18 cellular contexts compared by ENCODE assay signal in the genomic region with DNA sequence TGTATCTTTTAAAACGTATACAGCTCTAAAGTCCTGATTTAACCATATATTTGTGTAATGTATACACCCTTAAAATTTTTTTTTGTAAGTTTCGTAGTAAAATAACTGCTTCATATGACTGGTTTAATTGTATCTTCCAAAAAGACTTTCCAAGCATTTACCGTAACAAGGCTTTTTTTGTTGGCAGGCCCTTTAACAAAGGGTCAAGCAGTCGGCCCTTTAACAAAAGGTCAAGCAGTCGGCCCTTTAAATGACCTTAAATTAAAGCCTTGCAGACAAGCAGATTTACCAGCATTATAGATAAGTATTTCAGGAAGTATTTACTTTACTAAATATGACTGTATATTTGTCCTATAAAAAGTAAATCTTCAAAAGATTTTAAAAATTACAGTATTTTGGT. TPM values are rescaled to one million over a fixed set of nuclear protein-coding genes. Genes with fewer than 3 reads are reported as not detected.
DNase-seq lines count a peak whose midpoint lies in the region; FAIRE-seq and TF ChIP-seq lines count a peak whose summit lies in the region.
"Had no signal": no experiment of that assay in that cellular context is flagged by ENCODE, and none has a peak within 500 bp of the region (broad histone marks: within the 10 kb centered on the region; RNA-seq: fewer than 3 reads in every experiment).

No MANE protein-coding gene starts in this region.

- H3K4me3 ChIP-seq in HUES6 (ENCODE audit: low read depth, low read length) (no peak overlapping the region), H1 (ENCODE audit: extremely low read depth in 1 of 4, insufficient read depth in 2 of 4, low read depth in 3 of 4, low read length in 4 of 4) (no peak overlapping the region), neural progenitor cell (no peak overlapping the region), PC-9 (no peak overlapping the region)
- H3K4me3 ChIP-seq: GM23248 had no signal

- H3K4ac ChIP-seq in H1 (replicated peaks; ENCODE audit: insufficient read length, low read depth, low read length) = no peak overlapping the region

- no peak overlapping the region for H2BK15ac ChIP-seq in H1 (ENCODE audit: low read length)

- H3K36me3 ChIP-seq in HUES6 (ENCODE audit: control insufficient read depth, insufficient read depth, low read length) = peaks cover 3% of the 10 kb centered on the region; the same call in 1 of the 2 replicates
- H3K36me3 ChIP-seq in H1 (ENCODE audit: control insufficient read depth in 2 of 4, insufficient read depth in 4 of 4, low read length in 3 of 4) = no peaks in the 10 kb centered on the region
- no peaks in the 10 kb centered on the region for H3K36me3 ChIP-seq in neural progenitor cell
- H3K36me3 ChIP-seq in PC-9 (ENCODE audit: low read depth) = peaks cover 32% of the 10 kb centered on the region

- peaks cover 0 to 2% of the 10 kb centered on the region in 2 experiments for H4K20me1 ChIP-seq in H1 (replicated peaks in 1 of 2; ENCODE audit: control insufficient read depth in 1 of 2, insufficient read depth in 2 of 2, low read length in 2 of 2)
- peaks cover 50% of the 10 kb centered on the region for H4K20me1 ChIP-seq in neural progenitor cell (ENCODE audit: low read depth)
- H4K20me1 ChIP-seq in PC-9 (ENCODE audit: insufficient read depth) = peaks cover 3% of the 10 kb centered on the region; the same call in 1 of the 2 replicates

- no peak overlapping the region for H2BK120ac ChIP-seq in H1 (replicated peaks; ENCODE audit: low read depth, low read length)

- no peaks in the 10 kb centered on the region for H3K9me3 Mint-ChIP-seq in neural progenitor cell
- H3K9me3 Mint-ChIP-seq: CD14-positive monocyte; CD8-positive, alpha-beta T cell; H9; IgD-negative memory B cell had no signal

- no peak overlapping the region for H2BK5ac ChIP-seq in H1 (ENCODE audit: low read depth, low read length)

- TF ChIP-seq CTCF in H1 (IDR thresholded peaks at IDR 0.05; ENCODE audit: control extremely low read depth in 1 of 3, insufficient read depth in 1 of 3, low read depth in 1 of 3, low read length in 3 of 3) (no peak), neural progenitor cell (IDR thresholded peaks at IDR 0.05) (no peak), PC-9 (conservative IDR thresholded peaks at IDR 0.05) (no peak)

- no peaks in the 10 kb centered on the region for H3K9me2 ChIP-seq in PC-9 (ENCODE audit: insufficient read depth)

- TF ChIP-seq POLR2A in H1 (IDR thresholded peaks at IDR 0.05; ENCODE audit: control extremely low read depth in 1 of 2, low read depth in 2 of 2, low read length in 2 of 2) = no peak

- intact Hi-C loops in PC-9 (cut with micrococcal nuclease; ENCODE audit: unreplicated experiment) = no loop called here

- H3K9me3 ChIP-seq in HUES6 (ENCODE audit: control insufficient read depth, insufficient read depth, low read depth, low read length) = no peaks in the 10 kb centered on the region
- no peaks in the 10 kb centered on the region for H3K9me3 ChIP-seq in H1 (ENCODE audit: insufficient read depth in 2 of 2, low read depth in 1 of 2, low read length in 1 of 2)
- H3K9me3 ChIP-seq in neural progenitor cell (ENCODE audit: low read depth) = no peaks in the 10 kb centered on the region
- no peaks in the 10 kb centered on the region; the same call in 1 of the 2 replicates for H3K9me3 ChIP-seq in PC-9 (ENCODE audit: insufficient read depth, low read depth)
- H3K9me3 ChIP-seq: Caco-2 had no signal

- H4K8ac ChIP-seq in H1 (ENCODE audit: extremely low read depth, insufficient read depth, low read length) = no peak overlapping the region

- CTCF ChIA-PET in H1 (lab: Charles Lee; ENCODE audit: partially characterized antibody) (interaction anchor here (1.0 kb wide), 1 partner anchor 59 kb away, joined by 4 read pairs; no protein-coding TSS in a partner anchor), PC-9 (lab: Charles Lee) (no interaction called here)

- no peak overlapping the region for H3K56ac ChIP-seq in H1 (replicated peaks; ENCODE audit: insufficient read length, low read depth, low read length)

- H2AFZ ChIP-seq in H1 (ENCODE audit: low read length) (no peak overlapping the region), neural progenitor cell (replicated peaks) (no peak overlapping the region), PC-9 (no peak overlapping the region)
- H2AFZ ChIP-seq: GM23248 had no signal

- H3K14ac ChIP-seq in H1 (ENCODE audit: insufficient read length) = no peak overlapping the region

- POLR2A ChIA-PET in H1 (lab: Charles Lee; ENCODE audit: partially characterized antibody) (interaction anchor here (1.1 to 1.2 kb wide), 2 partner anchors 162 to 185 kb away, joined by 3 to 4 read pairs; no protein-coding TSS in a partner anchor), PC-9 (lab: Charles Lee; ENCODE audit: unreplicated experiment) (no interaction called here)

- no peak overlapping the region for H3K27ac Mint-ChIP-seq in neural progenitor cell
- H3K27ac Mint-ChIP-seq: CD8-positive, alpha-beta T cell; H9 had no signal

- no peak overlapping the region for H3K4me3 Mint-ChIP-seq in neural progenitor cell
- H3K4me3 Mint-ChIP-seq: CD14-positive monocyte; CD8-positive, alpha-beta T cell; H9; IgD-negative memory B cell had no signal

- no peaks in the 10 kb centered on the region for H3K23me2 ChIP-seq in H1 (ENCODE audit: low read depth, low read length)

- H3K27ac ChIP-seq in HUES6 (ENCODE audit: low read depth, low read length) = 0 out of 2 replicates have a peak overlapping the region, but pooled peaks have one; percentile 42
- H3K27ac ChIP-seq in H1 (ENCODE audit: low read depth, low read length) = no peak overlapping the region
- H3K27ac ChIP-seq in neural progenitor cell = no peak overlapping the region
- H3K27ac ChIP-seq in PC-9 = no peak overlapping the region
- H3K27ac ChIP-seq: GM23248, KMS-11 had no signal

- no peak overlapping the region for H3K23ac ChIP-seq in H1 (ENCODE audit: insufficient read length)

- H2BK12ac ChIP-seq in H1 (ENCODE audit: low read depth, low read length) = no peak overlapping the region

- no peaks in the 10 kb centered on the region for H3K27me3 Mint-ChIP-seq in neural progenitor cell (ENCODE audit: insufficient read depth, low read depth)
- H3K27me3 Mint-ChIP-seq: IgD-negative memory B cell had no signal

- H3K79me2 ChIP-seq in H1 (ENCODE audit: control insufficient read depth in 1 of 2, insufficient read depth in 2 of 2, low read length in 2 of 2) (peaks cover 0 to 56% of the 10 kb centered on the region in 2 experiments; a peak in 2 of 4 replicates), neural progenitor cell (ENCODE audit: low read depth) (peaks cover 97% of the 10 kb centered on the region), PC-9 (ENCODE audit: low read depth) (peaks cover 93% of the 10 kb centered on the region)

- H3K36me3 Mint-ChIP-seq in neural progenitor cell = peaks cover 6% of the 10 kb centered on the region
- H3K36me3 Mint-ChIP-seq: IgD-negative memory B cell had no signal

- H3K9ac ChIP-seq in HUES6 (ENCODE audit: low read length) (no peak overlapping the region), H1 (replicated peaks in 1 of 4; ENCODE audit: extremely low read depth in 1 of 4, low read depth in 3 of 4, low read length in 3 of 4) (no peak overlapping the region), neural progenitor cell (no peak overlapping the region)
- H3K9ac ChIP-seq: GM23248, KMS-11 had no signal

- H3K27me3 ChIP-seq in HUES6 (ENCODE audit: control insufficient read depth, insufficient read depth, low read length) (no peaks in the 10 kb centered on the region), H1 (replicated peaks in 1 of 4; ENCODE audit: control insufficient read depth in 3 of 4, extremely low read depth in 1 of 4, insufficient read depth in 3 of 4, low read length in 3 of 4) (no peaks in the 10 kb centered on the region), neural progenitor cell (no peaks in the 10 kb centered on the region), PC-9 (ENCODE audit: insufficient read depth, low read depth) (no peaks in the 10 kb centered on the region)

- H3K4me1 ChIP-seq in HUES6 (ENCODE audit: control insufficient read depth, insufficient read depth, low read length) (peaks cover 32% of the 10 kb centered on the region), H1 (replicated peaks in 1 of 4; ENCODE audit: control insufficient read depth in 3 of 4, insufficient read depth in 4 of 4, low read length in 3 of 4) (peaks cover 0 to 10% (median 0%) of the 10 kb centered on the region in 4 experiments; a peak in 2 of 7 replicates), neural progenitor cell (peaks cover 13% of the 10 kb centered on the region), PC-9 (replicated peaks; ENCODE audit: insufficient read depth) (0 out of 2 replicates have a peak, but pooled peaks cover 11% of the 10 kb centered on the region)

- BruUV-seq in PC-9 (replicated peaks; lab: Mats Ljungman, UMichigan) = no TSS peak

- no peaks in the 10 kb centered on the region; the same call in 1 of the 2 replicates for H3K79me1 ChIP-seq in H1 (ENCODE audit: low read depth, low read length)

- 56% methylated on average over 5 of the region's 5 CpGs; no CpG with 5 or more reads in 1 of the 2 experiments for WGBS in H1 (ENCODE audit: extremely low coverage in 1 of 2, insufficient coverage in 1 of 2, insufficient read length in 1 of 2, insufficient replicate concordance in 2 of 2, low coverage in 1 of 2, low lambda C conversion rate in 2 of 2, missing lambda C conversion rate in 1 of 2), 2 experiments

- DNase-seq in GM18507 (ENCODE audit: extremely low spot score, insufficient read length, low read depth) = no peak
- no peak for DNase-seq in H1 (ENCODE audit: low read depth in 1 of 2, low spot score in 2 of 2)
- peak; percentile 78 for DNase-seq in neural progenitor cell (ENCODE audit: low spot score)
- DNase-seq in NCI-H510A (lab: John Stamatoyannopoulos, UW) = no peak
- no peak for DNase-seq in PC-9
- DNase-seq in NCI-H1048 (lab: John Stamatoyannopoulos, UW) = no peak
- DNase-seq: Caco-2; CD8-positive, alpha-beta T cell; DND-41; GDM1; GM23248; H9 had no signal

- TF ChIP-seq RAD21 in H1 (IDR thresholded peaks at IDR 0.05 in 1 of 2, conservative IDR thresholded peaks at IDR 0.05 in 1 of 2; ENCODE audit: low read depth in 2 of 2, low read length in 2 of 2) = no peak

- H4K91ac ChIP-seq in H1 (replicated peaks; ENCODE audit: insufficient read length, low read length) = no peak overlapping the region

- FAIRE-seq in GM18507 (lab: Jason Lieb, UNC) (peak; percentile 51), H1 (lab: Jason Lieb, UNC) (peak; percentile 75)
- FAIRE-seq: GM12892, HTR-8/SVneo had no signal

- no peak overlapping the region for H2AK5ac ChIP-seq in H1 (ENCODE audit: low read depth, low read length)

- peaks cover 24% of the 10 kb centered on the region for H3K4me1 Mint-ChIP-seq in neural progenitor cell

- no peak overlapping the region for H4K5ac ChIP-seq in H1 (ENCODE audit: insufficient read length, low read depth, low read length)

- H2BK20ac ChIP-seq in H1 (ENCODE audit: low read length) = no peak overlapping the region

- H3F3A ChIP-seq in neural progenitor cell (ENCODE audit: low read depth) = peaks cover 9% of the 10 kb centered on the region
- H3F3A ChIP-seq in PC-9 (ENCODE audit: insufficient read depth, low read depth) = peaks cover 34% of the 10 kb centered on the region

- TF ChIP-seq EP300 in H1 (IDR thresholded peaks at IDR 0.05; ENCODE audit: borderline replicate concordance in 1 of 2, low read depth in 2 of 2, low read length in 2 of 2) = no peak

- no peak overlapping the region for H3K18ac ChIP-seq in H1 (ENCODE audit: extremely low read depth, low read length)

- H3K4me2 ChIP-seq in H1 (ENCODE audit: insufficient read depth in 1 of 2, low read depth in 2 of 2, low read length in 2 of 2) = no peak overlapping the region; a peak in 1 of 4 replicates
- H3K4me2 ChIP-seq in neural progenitor cell = peak overlapping the region; percentile 50
- no peak overlapping the region for H3K4me2 ChIP-seq in PC-9
- H3K4me2 ChIP-seq: KMS-11 had no signal

RNA-seq across cellular contexts. Expression of gene TSC22D2, which starts 28.1 kb away (rescaled TPM):
- total RNA-seq in H1 (2021; fragmentation: NEBNext Ultra II Directional; extraction: Animal tissue kit (Norgen Biotek cat#: 25700)) = 25.8 and 27.6 TPM in 2 replicates
- 3.4 and 3.6 TPM in 2 replicates for polyA plus RNA-seq in H1 (2011; rRNA removed)
- polyA plus RNA-seq in H1 (2011; cell fraction: cytosol; rRNA removed) = 4.0 TPM
- 8.6 TPM for polyA plus RNA-seq in H1 (2011; cell fraction: nucleus; rRNA removed)
- polyA plus RNA-seq in H1 (2012, experiment 1 of 2) = 12.4 to 18.6 TPM (median 14.0 TPM) in 4 replicates
- 3.9 TPM for polyA plus RNA-seq in H1 (2012, experiment 2 of 2)
- 15.7 TPM for polyA plus RNA-seq in H1 (2013, experiment 1 of 2)
- polyA plus RNA-seq in H1 (2013, experiment 2 of 2) = 13.9 TPM
- polyA minus RNA-seq in H1 (2011; rRNA and poly(A)+ RNA removed) = 12.9 and 14.9 TPM in 2 replicates
- polyA minus RNA-seq in H1 (2011; cell fraction: cytosol; rRNA and poly(A)+ RNA removed) = 15.6 TPM
- 42.9 TPM for polyA minus RNA-seq in H1 (2011; cell fraction: nucleus; rRNA and poly(A)+ RNA removed)
- total RNA-seq in neural progenitor cell (ENCODE audit: low replicate concordance) (15.4 and 18.7 TPM in 2 replicates), PC-9 (2021) (20.5 and 32.0 TPM in 2 replicates)
